Comparison of ENCODE assay signal across 21 cellular contexts in the genomic region with DNA sequence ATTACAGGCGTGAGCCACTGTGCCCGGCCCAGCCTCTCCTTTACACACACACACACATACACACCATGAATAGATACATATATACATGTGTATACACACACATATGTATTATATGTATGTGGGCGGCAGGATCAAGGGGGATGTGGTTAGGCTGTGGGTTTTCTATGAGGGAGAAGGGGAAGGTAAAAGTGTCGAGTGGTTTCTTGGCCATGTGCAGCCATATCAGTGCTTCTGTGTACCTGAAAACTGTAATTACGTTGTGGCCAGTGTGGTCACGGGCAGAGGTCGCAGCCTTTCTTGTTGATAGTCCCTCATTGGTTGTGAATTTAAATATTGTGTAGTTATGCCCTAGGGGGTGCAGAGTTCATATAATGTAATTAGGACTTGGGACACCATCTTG. TPM values are rescaled to one million over a fixed set of nuclear protein-coding genes. Genes with fewer than 3 reads are reported as not detected.
A peak's percentile ranks its signal among the peaks of the same experiment; 100 is the strongest.
DNase-seq lines count a peak whose midpoint lies in the region; ATAC-seq, FAIRE-seq and TF ChIP-seq lines count a peak whose summit lies in the region.
"Had no signal": no experiment of that assay in that cellular context is flagged by ENCODE, and none has a peak within 500 bp of the region (broad histone marks: within the 10 kb centered on the region; RNA-seq: fewer than 3 reads in every experiment).

No MANE protein-coding gene starts in this region.

- no peak overlapping the region for H3K9ac ChIP-seq in GM12878 (ENCODE audit: control insufficient read depth, insufficient read depth, low read length)

- WGBS in GM12878 (ENCODE audit: insufficient coverage, insufficient replicate concordance, low lambda C conversion rate, missing lambda C conversion rate): 20% methylated on average over 7 of the region's 7 CpGs

- no peak overlapping the region for H3K4me3 Mint-ChIP-seq in activated CD4-positive, alpha-beta T cell treated with anti-CD3 and anti-CD28 coated beads for 36 hours
- H3K4me3 Mint-ChIP-seq: CD4-positive, alpha-beta T cell had no signal

- peak; percentile 27 for DNase-seq in activated CD4-positive, alpha-beta T cell treated with anti-CD3 and anti-CD28 coated beads for 36 hours
- no peak for DNase-seq in activated CD4-positive, alpha-beta T cell treated with anti-CD3 and anti-CD28 coated beads, Interleukin-2, amount 50 U/mL, for 48 hours
- DNase-seq in GM12865 (ENCODE audit: low read depth) (peak; percentile 4), NB4 (ENCODE audit: low read depth) (peak; percentile 14), GM12878 (ENCODE audit: low read depth, low spot score) (no peak), HCEC 1CT (no peak), NCI-H1930 (lab: John Stamatoyannopoulos, UW) (no peak), foreskin melanocyte (no peak)
- DNase-seq: AML-193; CD4-positive, alpha-beta T cell; DMS153; DMS79; GDM1; GOT3; H7 had no signal

- TF ChIP-seq RAD21 in GM12878 (IDR thresholded peaks at IDR 0.05; ENCODE audit: insufficient read depth, low read depth, low read length): no peak

- H3K27me3 ChIP-seq in GM12878 (replicated peaks in 1 of 2; ENCODE audit: control insufficient read depth in 2 of 2, insufficient read depth in 2 of 2, low read length in 1 of 2): no peaks in the 10 kb centered on the region

- H3K79me2 ChIP-seq in GM12878 (ENCODE audit: control insufficient read depth, insufficient read depth, low read length): no peaks in the 10 kb centered on the region

- H3K4me3 ChIP-seq in GM12865 (ENCODE audit: low read depth, low read length) (no peak overlapping the region), NB4 (ENCODE audit: low read depth, low read length) (no peak overlapping the region), GM12878 (no peak overlapping the region)
- H3K4me3 ChIP-seq: A549 had no signal

- RAD21 ChIA-PET in GM12878 (lab: Charles Lee; ENCODE audit: unreplicated experiment): no interaction called here

- POLR2A ChIA-PET in activated CD4-positive, alpha-beta T cell treated with anti-CD3 and anti-CD28 coated beads for 36 hours (lab: Charles Lee): interaction anchor here (0.6 kb wide), 1 partner anchor 117 kb away, joined by 3 read pairs; no protein-coding TSS in a partner anchor
- POLR2A ChIA-PET in GM12878 (lab: Charles Lee): no interaction called here

- no peaks in the 10 kb centered on the region for H4K20me1 ChIP-seq in GM12878 (ENCODE audit: control insufficient read depth, insufficient read depth)

- no peak for FAIRE-seq in GM12878 (lab: Jason Lieb, UNC)
- FAIRE-seq: A549, HTR-8/SVneo had no signal

- no peaks in the 10 kb centered on the region for H3K9me3 ChIP-seq in GM12878 (replicated peaks; ENCODE audit: control insufficient read depth, insufficient read depth, low read length)
- H3K9me3 ChIP-seq: A549 had no signal

- no TSS peak for BruUV-seq in GM12878 (replicated peaks; lab: Mats Ljungman, UMichigan)

- TF ChIP-seq EP300 in GM12878 (IDR thresholded peaks at IDR 0.05; ENCODE audit: borderline replicate concordance in 1 of 2, control insufficient read depth in 1 of 2, low read depth in 2 of 2, low read length in 2 of 2): no peak

- no peak for ATAC-seq in activated CD4-positive, alpha-beta T cell treated with anti-CD3 and anti-CD28 coated beads for 36 hours
- ATAC-seq in GM12878: no peak
- ATAC-seq: A549 had no signal

- CTCF ChIA-PET in activated CD4-positive, alpha-beta T cell treated with anti-CD3 and anti-CD28 coated beads for 36 hours (lab: Charles Lee): interaction anchor here (0.6 to 1.3 kb wide), 2 partner anchors 8 to 1035 kb away, joined by 3 to 4 read pairs; no protein-coding TSS in a partner anchor
- CTCF ChIA-PET in GM12878 (lab: Yijun Ruan, JAX): no interaction called here

- H3K4me2 ChIP-seq in GM12878 (ENCODE audit: control insufficient read depth, insufficient read depth): no peak overlapping the region
- H3K4me2 ChIP-seq: A549 had no signal

- no peaks in the 10 kb centered on the region for H3K36me3 ChIP-seq in GM12878 (ENCODE audit: control insufficient read depth in 2 of 2, insufficient read depth in 2 of 2, low read length in 1 of 2)

- H3K27ac Mint-ChIP-seq in activated CD4-positive, alpha-beta T cell treated with anti-CD3 and anti-CD28 coated beads for 36 hours: no peak overlapping the region
- H3K27ac Mint-ChIP-seq: CD4-positive, alpha-beta T cell had no signal

- peaks cover 6% of the 10 kb centered on the region for H3K27me3 Mint-ChIP-seq in activated CD4-positive, alpha-beta T cell treated with anti-CD3 and anti-CD28 coated beads for 36 hours

- no peak for TF ChIP-seq POLR2A in NB4 (IDR thresholded peaks at IDR 0.05; ENCODE audit: extremely low read depth, insufficient read length)
- no peak for TF ChIP-seq POLR2A in GM12878 (IDR thresholded peaks at IDR 0.05; ENCODE audit: low read depth, low read length)

- SMC1A ChIA-PET in GM12878 (lab: Charles Lee; ENCODE audit: uncharacterized antibody, unreplicated experiment): no interaction called here

- H3K4me1 Mint-ChIP-seq in activated CD4-positive, alpha-beta T cell treated with anti-CD3 and anti-CD28 coated beads for 36 hours: peaks cover 10% of the 10 kb centered on the region

- H2AFZ ChIP-seq in GM12878 (ENCODE audit: control insufficient read depth, low read depth, low read length): no peak overlapping the region

- in situ Hi-C loops in GM12878 (cut with MboI): loop anchor here (10.0 kb wide), 1 partner anchor 1047 kb away; no protein-coding TSS in a partner anchor

- TF ChIP-seq CTCF in GM12865 (IDR thresholded peaks at IDR 0.05; ENCODE audit: insufficient read depth, low read depth, low read length, missing control alignments): no peak
- TF ChIP-seq CTCF in NB4 (IDR thresholded peaks at IDR 0.05; ENCODE audit: low read depth, low read length): no peak
- no peak for TF ChIP-seq CTCF in GM12878 (IDR thresholded peaks at IDR 0.05 in 2 of 3, conservative IDR thresholded peaks at IDR 0.05 in 1 of 3; ENCODE audit: control insufficient read depth in 2 of 3, extremely low read depth in 1 of 3, insufficient read depth in 1 of 3, low read depth in 3 of 3, low read length in 3 of 3)

- no peaks in the 10 kb centered on the region for H3K4me1 ChIP-seq in GM12878 (ENCODE audit: control insufficient read depth, insufficient read depth, low read length)

- no peak overlapping the region for H3K27ac ChIP-seq in GM12878 (ENCODE audit: control insufficient read depth, insufficient read depth)
- H3K27ac ChIP-seq: 22Rv1, A549, C4-2B had no signal

- H3K9me3 Mint-ChIP-seq in activated CD4-positive, alpha-beta T cell treated with anti-CD3 and anti-CD28 coated beads for 36 hours (ENCODE audit: low read depth): no peaks in the 10 kb centered on the region
- H3K9me3 Mint-ChIP-seq: CD4-positive, alpha-beta T cell had no signal

- H3K36me3 Mint-ChIP-seq in activated CD4-positive, alpha-beta T cell treated with anti-CD3 and anti-CD28 coated beads for 36 hours (ENCODE audit: low read depth): no peaks in the 10 kb centered on the region

- intact Hi-C loops in activated CD4-positive, alpha-beta T cell treated with anti-CD3 and anti-CD28 coated beads for 36 hours (cut with DNase I, micrococcal nuclease): loop anchor here in 1 of 2 experiments (10.0 kb wide), 2 partner anchors 87 to 627 kb away; no protein-coding TSS in a partner anchor
- intact Hi-C loops in GM12878 (cut with micrococcal nuclease; ENCODE audit: unreplicated experiment): loop anchor here (10.0 kb wide), 1 partner anchor 1037 kb away; a partner anchor contains a TSS

TF ChIP-seq in GM12878, 131 proteins besides CTCF, POLR2A, EP300 and RAD21:
- TF ChIP-seq RUNX3 (IDR thresholded peaks at IDR 0.05; ENCODE audit: low read length): 0 out of 2 replicates have a peak, but pooled peaks have one; percentile 18
- TF ChIP-seq KAT2A (conservative IDR thresholded peaks at IDR 0.05; ENCODE audit: control insufficient read depth, low read depth, low read length): no peak
- TF ChIP-seq BHLHE40 (IDR thresholded peaks at IDR 0.05; ENCODE audit: borderline replicate concordance in 1 of 2, low read depth in 2 of 2, low read length in 1 of 2): 0 out of 4 replicates have a peak, but pooled peaks of 1 of the 2 experiments have one; percentile 6
TF ChIP-seq in GM12878: peak in this region for 2.

RNA-seq across cellular contexts. Expression of a gene that starts 16.5 kb away (rescaled TPM):
- 1 to 10 TPM; 1.9 TPM for total RNA-seq in activated CD4-positive, alpha-beta T cell treated with anti-CD3 and anti-CD28 coated beads for 36 hours
- total RNA-seq in GM12878 (2013; cell fraction: nucleolus; rRNA removed): not detected in 2 replicates
- under 0.01 and 0.06 TPM in 2 replicates for total RNA-seq in GM12878 (2014; rRNA removed)
- total RNA-seq in GM12878 (2014; rRNA removed; fragmentation: Illumina TruSeq; extraction: Trizol): not detected in 2 replicates
- 0.11 TPM in 1 of 2 replicates, not detected in the other for total RNA-seq in GM12878 (2021)
- not detected for polyA plus RNA-seq in GM12878 (2011; ENCODE audit: low read depth)
- polyA plus RNA-seq in GM12878 (2011; rRNA removed): not detected in 2 replicates
- polyA plus RNA-seq in GM12878 (2011; cell fraction: cytosol; rRNA removed): 0.01 and 0.02 TPM in 2 replicates
- 0.15 and 0.25 TPM in 2 replicates for polyA plus RNA-seq in GM12878 (2011; cell fraction: nucleus; rRNA removed)
- not detected in 2 replicates for polyA plus RNA-seq in GM12878 (2012)
- 0.04 TPM in 1 of 2 replicates, not detected in the other for polyA plus RNA-seq in GM12878 (2014; fragmentation: Illumina TruSeq; extraction: Trizol)
- under 1 TPM in 1 of 2 experiments, not detected in 1; 0.05 TPM for polyA plus RNA-seq in GM12878 (2014; fragmentation: Nextera tagmentation; extraction: Ambion mirVana)
- 0.03 and 0.20 TPM in 2 replicates for polyA plus RNA-seq in GM12878 (2014; rRNA removed)
- not detected for polyA plus RNA-seq in GM12878 (2016; fragmentation: Nextera tagmentation; extraction: Ambion mirVana)
- not detected in 2 replicates for polyA minus RNA-seq in GM12878 (2011; rRNA and poly(A)+ RNA removed)
- not detected in 2 replicates for polyA minus RNA-seq in GM12878 (2011; cell fraction: cytosol; rRNA and poly(A)+ RNA removed)
- not detected in 2 replicates for polyA minus RNA-seq in GM12878 (2011; cell fraction: nucleus; rRNA and poly(A)+ RNA removed)

RNA-seq across cellular contexts. Expression of a gene that starts 40.1 kb away (rescaled TPM):
- not detected for total RNA-seq in activated CD4-positive, alpha-beta T cell treated with anti-CD3 and anti-CD28 coated beads for 36 hours
- not detected in 2 replicates for total RNA-seq in GM12878 (2013; cell fraction: nucleolus; rRNA removed)
- not detected in 2 replicates for total RNA-seq in GM12878 (2014; rRNA removed)
- not detected in 2 replicates for total RNA-seq in GM12878 (2014; rRNA removed; fragmentation: Illumina TruSeq; extraction: Trizol)
- not detected in 2 replicates for total RNA-seq in GM12878 (2021)
- polyA plus RNA-seq in GM12878 (2011; ENCODE audit: low read depth): not detected
- polyA plus RNA-seq in GM12878 (2011; rRNA removed): not detected in 2 replicates
- polyA plus RNA-seq in GM12878 (2011; cell fraction: cytosol; rRNA removed): not detected in 2 replicates
- polyA plus RNA-seq in GM12878 (2011; cell fraction: nucleus; rRNA removed): not detected in 2 replicates
- polyA plus RNA-seq in GM12878 (2012): not detected in 2 replicates
- polyA plus RNA-seq in GM12878 (2014; fragmentation: Illumina TruSeq; extraction: Trizol): not detected in 2 replicates
- not detected for polyA plus RNA-seq in GM12878 (2014; fragmentation: Nextera tagmentation; extraction: Ambion mirVana)
- polyA plus RNA-seq in GM12878 (2014; rRNA removed): not detected in 2 replicates
- polyA plus RNA-seq in GM12878 (2016; fragmentation: Nextera tagmentation; extraction: Ambion mirVana): not detected
- polyA minus RNA-seq in GM12878 (2011; rRNA and poly(A)+ RNA removed): not detected in 2 replicates
- not detected in 2 replicates for polyA minus RNA-seq in GM12878 (2011; cell fraction: cytosol; rRNA and poly(A)+ RNA removed)
- not detected in 2 replicates for polyA minus RNA-seq in GM12878 (2011; cell fraction: nucleus; rRNA and poly(A)+ RNA removed)
- total RNA-seq: CD4-positive, alpha-beta T cell; Daoy had no signal
- polyA plus RNA-seq: A549, BJ had no signal

Comparison
In these comparisons a context has a peak if more than half of its experiments do, and no peak if none do; other contexts are left out.
1. DNase-seq: peak in activated CD4-positive, alpha-beta T cell treated with anti-CD3 and anti-CD28 coated beads for 36 hours (single experiment), GM12865 (single experiment) and NB4 (single experiment); none in activated CD4-positive, alpha-beta T cell treated with anti-CD3 and anti-CD28 coated beads, Interleukin-2, amount 50 U/mL, for 48 hours (0 of 2), GM12878 (single experiment), HCEC 1CT (single experiment), NCI-H1930 (0 of 2) and foreskin melanocyte (single experiment).